In genomic region chr5:6043491-6044310, GRCh38 we compare ENCODE assay signal across 20 cellular contexts.
DNase-seq lines count a peak whose midpoint lies in the region; TF ChIP-seq lines count a peak whose summit lies in the region.
"Had no signal": no experiment of that assay in that cellular context is flagged by ENCODE, and none has a peak within 500 bp of the region (broad histone marks: within the 10 kb centered on the region; RNA-seq: fewer than 3 reads in every experiment).

No MANE protein-coding gene starts in this region.

- no peak for TF ChIP-seq POLR2A in testis (IDR thresholded peaks at IDR 0.05)

- POLR2A ChIA-PET in activated CD4-positive, alpha-beta T cell treated with anti-CD3 and anti-CD28 coated beads, Interleukin-2, amount 10 ng/mL, durations not matched to agents 7 days and 5 days (lab: Charles Lee), result no interaction called here
- POLR2A ChIA-PET in activated CD4-positive, alpha-beta memory T cell treated with anti-CD3 and anti-CD28 coated beads, Interleukin-2, amount 10 ng/mL, durations not matched to agents 7 days and 5 days (lab: Charles Lee), result no interaction called here

- in situ Hi-C loops in GM13976 (cut with MboI; ENCODE audit: low sequenced_read_pairs, unreplicated experiment), result no loop called here

- H3K27ac Mint-ChIP-seq in activated CD4-positive, alpha-beta T cell treated with anti-CD3 and anti-CD28 coated beads, Interleukin-2, amount 10 ng/mL, durations not matched to agents 24 days and 14 days, result no peak overlapping the region
- no peak overlapping the region for H3K27ac Mint-ChIP-seq in activated CD4-positive, alpha-beta T cell treated with anti-CD3 and anti-CD28 coated beads, Interleukin-2, amount 10 ng/mL, durations not matched to agents 7 days and 5 days
- peak overlapping the region; percentile 62 for H3K27ac Mint-ChIP-seq in neural crest cell (ENCODE audit: unreplicated experiment)
- H3K27ac Mint-ChIP-seq in activated CD4-positive, alpha-beta memory T cell treated with anti-CD3 and anti-CD28 coated beads, Interleukin-2, amount 10 ng/mL, durations not matched to agents 7 days and 5 days, result no peak overlapping the region
- H3K27ac Mint-ChIP-seq: CD8-positive, alpha-beta T cell had no signal

- peaks cover 2% of the 10 kb centered on the region for H3K27me3 Mint-ChIP-seq in activated CD4-positive, alpha-beta T cell treated with anti-CD3 and anti-CD28 coated beads, Interleukin-2, amount 10 ng/mL, durations not matched to agents 24 days and 14 days
- no peaks in the 10 kb centered on the region for H3K27me3 Mint-ChIP-seq in activated CD4-positive, alpha-beta T cell treated with anti-CD3 and anti-CD28 coated beads, Interleukin-2, amount 10 ng/mL, durations not matched to agents 7 days and 5 days
- no peaks in the 10 kb centered on the region for H3K27me3 Mint-ChIP-seq in neural crest cell (ENCODE audit: low read depth)
- no peaks in the 10 kb centered on the region for H3K27me3 Mint-ChIP-seq in activated CD4-positive, alpha-beta memory T cell treated with anti-CD3 and anti-CD28 coated beads, Interleukin-2, amount 10 ng/mL, durations not matched to agents 7 days and 5 days

- no peak overlapping the region for H3K4me3 Mint-ChIP-seq in activated CD4-positive, alpha-beta T cell treated with anti-CD3 and anti-CD28 coated beads, Interleukin-2, amount 10 ng/mL, durations not matched to agents 24 days and 14 days
- H3K4me3 Mint-ChIP-seq in activated CD4-positive, alpha-beta T cell treated with anti-CD3 and anti-CD28 coated beads, Interleukin-2, amount 10 ng/mL, durations not matched to agents 7 days and 5 days, result no peak overlapping the region
- H3K4me3 Mint-ChIP-seq in neural crest cell, result no peak overlapping the region
- no peak overlapping the region for H3K4me3 Mint-ChIP-seq in activated CD4-positive, alpha-beta memory T cell treated with anti-CD3 and anti-CD28 coated beads, Interleukin-2, amount 10 ng/mL, durations not matched to agents 7 days and 5 days
- H3K4me3 Mint-ChIP-seq: CD8-positive, alpha-beta T cell had no signal

- no peak overlapping the region for H3K4me3 ChIP-seq in testis

- no peaks in the 10 kb centered on the region for H3K4me1 Mint-ChIP-seq in activated CD4-positive, alpha-beta T cell treated with anti-CD3 and anti-CD28 coated beads, Interleukin-2, amount 10 ng/mL, durations not matched to agents 24 days and 14 days
- H3K4me1 Mint-ChIP-seq in activated CD4-positive, alpha-beta T cell treated with anti-CD3 and anti-CD28 coated beads, Interleukin-2, amount 10 ng/mL, durations not matched to agents 7 days and 5 days, result no peaks in the 10 kb centered on the region
- H3K4me1 Mint-ChIP-seq in neural crest cell, result peaks cover 17% of the 10 kb centered on the region
- H3K4me1 Mint-ChIP-seq in activated CD4-positive, alpha-beta memory T cell treated with anti-CD3 and anti-CD28 coated beads, Interleukin-2, amount 10 ng/mL, durations not matched to agents 7 days and 5 days, result no peaks in the 10 kb centered on the region

- no peaks in the 10 kb centered on the region for H3K27me3 ChIP-seq in testis

- no peaks in the 10 kb centered on the region for H3K9me3 ChIP-seq in testis

- no peak overlapping the region for H3K27ac ChIP-seq in testis
- H3K27ac ChIP-seq: HL-60 had no signal

- no peaks in the 10 kb centered on the region for H3K4me1 ChIP-seq in testis

- TF ChIP-seq CTCF in neural crest cell (conservative IDR thresholded peaks at IDR 0.05) (no peak), GM13976 (IDR thresholded peaks at IDR 0.05; ENCODE audit: borderline replicate concordance, control extremely low read depth, extremely low read depth, insufficient read depth, missing control alignments) (no peak), testis (IDR thresholded peaks at IDR 0.05) (no peak)

- CTCF ChIA-PET in activated CD4-positive, alpha-beta T cell treated with anti-CD3 and anti-CD28 coated beads, Interleukin-2, amount 10 ng/mL, durations not matched to agents 7 days and 5 days (lab: Charles Lee), result no interaction called here
- CTCF ChIA-PET in activated CD4-positive, alpha-beta memory T cell treated with anti-CD3 and anti-CD28 coated beads, Interleukin-2, amount 10 ng/mL, durations not matched to agents 7 days and 5 days (lab: Charles Lee), result interaction anchor here (1.0 kb wide), 1 partner anchor 15 kb away, joined by 3 read pairs; no protein-coding TSS in a partner anchor

- intact Hi-C loops in activated CD4-positive, alpha-beta T cell treated with anti-CD3 and anti-CD28 coated beads, Interleukin-2, amount 10 ng/mL, durations not matched to agents 24 days and 14 days (cut with micrococcal nuclease), result no loop called here
- intact Hi-C loops in testis (cut with DNase I; ENCODE audit: low total_unique reads), result no loop called here

- H3K9me3 Mint-ChIP-seq in activated CD4-positive, alpha-beta T cell treated with anti-CD3 and anti-CD28 coated beads, Interleukin-2, amount 10 ng/mL, durations not matched to agents 24 days and 14 days, result no peaks in the 10 kb centered on the region
- no peaks in the 10 kb centered on the region for H3K9me3 Mint-ChIP-seq in activated CD4-positive, alpha-beta T cell treated with anti-CD3 and anti-CD28 coated beads, Interleukin-2, amount 10 ng/mL, durations not matched to agents 7 days and 5 days
- H3K9me3 Mint-ChIP-seq in neural crest cell, result no peaks in the 10 kb centered on the region
- H3K9me3 Mint-ChIP-seq in activated CD4-positive, alpha-beta memory T cell treated with anti-CD3 and anti-CD28 coated beads, Interleukin-2, amount 10 ng/mL, durations not matched to agents 7 days and 5 days, result no peaks in the 10 kb centered on the region
- H3K9me3 Mint-ChIP-seq: CD8-positive, alpha-beta T cell had no signal

- DNase-seq in activated CD4-positive, alpha-beta T cell treated with anti-CD3 and anti-CD28 coated beads, Interleukin-2, amount 10 ng/mL, durations not matched to agents 24 days and 14 days, result peak; percentile 34
- DNase-seq in activated CD4-positive, alpha-beta T cell treated with anti-CD3 and anti-CD28 coated beads, Interleukin-2, amount 10 ng/mL, durations not matched to agents 7 days and 5 days, result no peak
- peak; percentile 60 for DNase-seq in cerebellar cortex (ENCODE audit: low spot score)
- DNase-seq in neural crest cell (ENCODE audit: low read depth, low spot score), result no peak
- no peak for DNase-seq in GM13976 (ENCODE audit: low spot score)
- no peak for DNase-seq in activated CD4-positive, alpha-beta memory T cell treated with anti-CD3 and anti-CD28 coated beads, Interleukin-2, amount 10 ng/mL, durations not matched to agents 7 days and 5 days
- DNase-seq in testis, result no peak
- no peak for DNase-seq in hepatic stellate cell (ENCODE audit: low spot score)
- DNase-seq: AML-193; CD8-positive, alpha-beta T cell; DND-41; GOT3; HCEC 1CT; KG1; NCI-H1092; NCI-H1436 treated with DMSO at 0.1 percent for 48 hours; NCI-H1930; NCI-H345; NCI-H69 had no signal

- no peaks in the 10 kb centered on the region for H3K36me3 ChIP-seq in testis (ENCODE audit: low read depth, missing control alignments)

- no peaks in the 10 kb centered on the region for H3K36me3 Mint-ChIP-seq in activated CD4-positive, alpha-beta T cell treated with anti-CD3 and anti-CD28 coated beads, Interleukin-2, amount 10 ng/mL, durations not matched to agents 24 days and 14 days (ENCODE audit: low read depth)
- H3K36me3 Mint-ChIP-seq in activated CD4-positive, alpha-beta T cell treated with anti-CD3 and anti-CD28 coated beads, Interleukin-2, amount 10 ng/mL, durations not matched to agents 7 days and 5 days (ENCODE audit: low read depth), result no peaks in the 10 kb centered on the region
- H3K36me3 Mint-ChIP-seq in neural crest cell (ENCODE audit: low read depth), result no peaks in the 10 kb centered on the region
- H3K36me3 Mint-ChIP-seq in activated CD4-positive, alpha-beta memory T cell treated with anti-CD3 and anti-CD28 coated beads, Interleukin-2, amount 10 ng/mL, durations not matched to agents 7 days and 5 days (ENCODE audit: low read depth), result no peaks in the 10 kb centered on the region
- H3K36me3 Mint-ChIP-seq: CD8-positive, alpha-beta T cell had no signal

- 70 to 79% methylated on average over 13 of the region's 13 CpGs for WGBS in testis, 2 donors

Comparison
In these comparisons a context has a peak if more than half of its experiments do, and no peak if none do; other contexts are left out.
1. DNase-seq: peak in activated CD4-positive, alpha-beta T cell treated with anti-CD3 and anti-CD28 coated beads, Interleukin-2, amount 10 ng/mL, durations not matched to agents 24 days and 14 days (single experiment) and cerebellar cortex (single experiment); none in activated CD4-positive, alpha-beta T cell treated with anti-CD3 and anti-CD28 coated beads, Interleukin-2, amount 10 ng/mL, durations not matched to agents 7 days and 5 days (single experiment), neural crest cell (single experiment), GM13976 (single experiment), activated CD4-positive, alpha-beta memory T cell treated with anti-CD3 and anti-CD28 coated beads, Interleukin-2, amount 10 ng/mL, durations not matched to agents 7 days and 5 days (single experiment), testis (single experiment) and hepatic stellate cell (single experiment).